ENCODE assay signal across 15 cellular contexts in the genomic region with DNA sequence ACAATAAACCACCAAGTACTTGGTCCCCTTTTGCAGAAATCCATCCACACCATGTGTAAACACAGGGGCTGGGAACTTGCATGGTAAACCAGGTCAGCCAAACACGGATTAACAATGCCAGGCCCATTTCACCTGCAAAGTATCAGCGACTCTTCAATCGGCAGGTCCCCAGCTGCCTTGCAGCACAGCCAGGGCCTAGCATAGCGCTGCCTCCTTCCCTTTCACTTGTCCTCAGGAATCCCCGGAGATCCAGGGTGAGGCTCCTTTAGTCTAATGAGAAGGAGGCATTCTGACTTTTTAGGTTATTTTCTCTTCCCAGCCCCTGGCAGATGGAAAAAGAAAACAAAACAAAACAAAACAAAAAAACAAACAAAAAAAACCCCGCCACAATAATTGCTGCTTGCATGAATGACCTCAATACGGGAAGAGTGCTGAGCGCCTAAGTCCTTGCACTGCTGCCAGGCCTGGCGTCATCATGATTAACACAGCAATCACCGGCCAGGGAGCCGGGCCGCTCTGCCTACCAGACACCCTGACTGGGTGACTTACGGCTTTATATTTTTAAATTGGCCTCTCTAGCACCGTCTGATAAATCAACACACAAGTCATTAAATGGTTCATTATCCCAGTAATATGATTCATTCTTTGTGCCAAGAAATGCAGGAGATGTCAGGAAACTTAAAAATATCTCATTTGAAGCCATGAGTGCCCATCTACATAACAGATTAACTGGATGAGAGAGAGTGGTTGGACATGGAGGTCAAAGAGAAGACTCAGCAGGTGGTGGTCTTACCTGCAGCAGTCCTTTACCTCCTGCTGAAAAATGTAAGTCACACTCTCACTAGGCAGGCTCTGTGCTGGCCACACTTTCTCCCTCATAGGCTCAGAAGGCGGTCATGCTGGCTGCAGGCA.
DNase-seq lines count a peak whose midpoint lies in the region; ATAC-seq and TF ChIP-seq lines count a peak whose summit lies in the region.
"Had no signal": no experiment of that assay in that cellular context is flagged by ENCODE, and none has a peak within 500 bp of the region (broad histone marks: within the 10 kb centered on the region; RNA-seq: fewer than 3 reads in every experiment).

No MANE protein-coding gene starts in this region.

- H3K27me3 Mint-ChIP-seq in activated CD4-positive, alpha-beta T cell treated with anti-CD3 and anti-CD28 coated beads for 36 hours, result no peaks in the 10 kb centered on the region
- H3K27me3 Mint-ChIP-seq: CD4-positive, alpha-beta memory T cell; naive B cell had no signal

- peaks cover 20% of the 10 kb centered on the region for H3K4me1 ChIP-seq in HEK293 (ENCODE audit: control insufficient read depth, insufficient read depth, low read length)

- H3K4me1 Mint-ChIP-seq in activated CD4-positive, alpha-beta T cell treated with anti-CD3 and anti-CD28 coated beads for 36 hours, result no peaks in the 10 kb centered on the region
- H3K4me1 Mint-ChIP-seq: CD4-positive, alpha-beta memory T cell; naive B cell had no signal

- H3K27ac ChIP-seq in HEK293 (ENCODE audit: extremely low read depth, low read depth, low read length), result peak overlapping the region; percentile 56

- no peak overlapping the region for H3K4me3 ChIP-seq in HEK293 (ENCODE audit: low read depth, low read length)
- no peak overlapping the region for H3K4me3 ChIP-seq in fibroblast of the aortic adventitia (ENCODE audit: low read depth, low read length)
- H3K4me3 ChIP-seq in skeletal muscle cell (ENCODE audit: low read depth, low read length), result no peak overlapping the region
- H3K4me3 ChIP-seq: smooth muscle cell had no signal

- H3K27ac Mint-ChIP-seq in activated CD4-positive, alpha-beta T cell treated with anti-CD3 and anti-CD28 coated beads for 36 hours, result no peak overlapping the region
- H3K27ac Mint-ChIP-seq: CD4-positive, alpha-beta memory T cell had no signal

- TF ChIP-seq CTCF in HEK293 (tag by site-specific recombination; IDR thresholded peaks at IDR 0.05) (no peak), fibroblast of the aortic adventitia (IDR thresholded peaks at IDR 0.05; ENCODE audit: insufficient read depth, low read length) (no peak)

- POLR2A ChIA-PET in HEK293 (lab: Yijun Ruan, JAX), result no interaction called here
- POLR2A ChIA-PET in activated CD4-positive, alpha-beta T cell treated with anti-CD3 and anti-CD28 coated beads for 36 hours (lab: Charles Lee), result no interaction called here

- no peaks in the 10 kb centered on the region; a peak in 2 of 3 replicates for H3K36me3 ChIP-seq in HEK293 (ENCODE audit: control insufficient read depth in 2 of 2, insufficient read depth in 1 of 2, low read length in 2 of 2)

- H3K4me3 Mint-ChIP-seq in activated CD4-positive, alpha-beta T cell treated with anti-CD3 and anti-CD28 coated beads for 36 hours, result no peak overlapping the region
- H3K4me3 Mint-ChIP-seq: CD4-positive, alpha-beta memory T cell; naive B cell had no signal

- CTCF ChIA-PET in HEK293 (lab: Yijun Ruan, JAX), result interaction anchor here (0.6 to 0.9 kb wide), 2 partner anchors 103 to 196 kb away, joined by 3 to 4 read pairs; no protein-coding TSS in a partner anchor
- CTCF ChIA-PET in activated CD4-positive, alpha-beta T cell treated with anti-CD3 and anti-CD28 coated beads for 36 hours (lab: Charles Lee), result no interaction called here

- H3K36me3 Mint-ChIP-seq in activated CD4-positive, alpha-beta T cell treated with anti-CD3 and anti-CD28 coated beads for 36 hours (ENCODE audit: low read depth), result no peaks in the 10 kb centered on the region
- H3K36me3 Mint-ChIP-seq: CD4-positive, alpha-beta memory T cell; naive B cell had no signal

- H3K9me3 ChIP-seq in HEK293 (ENCODE audit: control insufficient read depth, insufficient read depth, low read depth, low read length), result no peaks in the 10 kb centered on the region; the same call in 1 of the 2 replicates

- DNase-seq in NCI-H69 (lab: John Stamatoyannopoulos, UW) (peak; percentile 30), fibroblast of the aortic adventitia (ENCODE audit: low read depth) (peak; percentile 31), skeletal muscle cell (ENCODE audit: low read depth) (peak; percentile 13), NCI-H128 (lab: John Stamatoyannopoulos, UW; ENCODE audit: unreplicated experiment) (no peak)
- DNase-seq in activated CD4-positive, alpha-beta T cell treated with anti-CD3 and anti-CD28 coated beads for 36 hours, result no peak
- DNase-seq: activated CD8-positive, alpha-beta memory T cell treated with anti-CD3 and anti-CD28 coated beads, Interleukin-2, amount 50 U/mL, for 4 hours; CD4-positive, alpha-beta memory T cell; cortex of kidney; KG1; naive B cell; NCI-H226; Right ventricle myocardium superior had no signal

- intact Hi-C loops in activated CD4-positive, alpha-beta T cell treated with anti-CD3 and anti-CD28 coated beads for 36 hours (cut with DNase I, micrococcal nuclease), result no loop called here

- H3K9me3 Mint-ChIP-seq in activated CD4-positive, alpha-beta T cell treated with anti-CD3 and anti-CD28 coated beads for 36 hours (ENCODE audit: low read depth), result peaks cover 1% of the 10 kb centered on the region
- H3K9me3 Mint-ChIP-seq: naive B cell had no signal

- no peak for ATAC-seq in GM19455 (IDR thresholded peaks at IDR 0.05; ENCODE audit: unreplicated experiment)
- no peak for ATAC-seq in activated CD4-positive, alpha-beta T cell treated with anti-CD3 and anti-CD28 coated beads for 36 hours

TF ChIP-seq in HEK293, 187 proteins besides CTCF, POLR2A, EP300 and RAD21 (continues in another document):
- TF ChIP-seq ZNF221 (tag by site-specific recombination; IDR thresholded peaks at IDR 0.05; ENCODE audit: borderline replicate concordance) (0 out of 2 replicates have a peak, but pooled peaks have one; percentile 38), ZNF223 (tag by site-specific recombination; IDR thresholded peaks at IDR 0.05) (no peak), ZNF423 (tag by site-specific recombination; IDR thresholded peaks at IDR 0.05) (peak; percentile 79), FEZF1 (tag by site-specific recombination; IDR thresholded peaks at IDR 0.05) (peak; percentile 67), ZNF596 (tag by site-specific recombination; IDR thresholded peaks at IDR 0.05) (peak; percentile 74), ZFP69B (tag by site-specific recombination; IDR thresholded peaks at IDR 0.05) (0 out of 2 replicates have a peak, but pooled peaks have one; percentile 30), ZFP41 (tag by site-specific recombination; IDR thresholded peaks at IDR 0.05; ENCODE audit: borderline replicate concordance) (no peak), IKZF3 (tag by site-specific recombination; IDR thresholded peaks at IDR 0.05) (peak; percentile 70; the same call in 1 of the 2 replicates), ZNF660 (tag by site-specific recombination; IDR thresholded peaks at IDR 0.05) (peak; percentile 83), ZNF302 (tag by site-specific recombination; IDR thresholded peaks at IDR 0.05; ENCODE audit: low read depth) (no peak), SP2 (tag by site-specific recombination; IDR thresholded peaks at IDR 0.05) (peak; percentile 41), PRDM1 (tag by site-specific recombination; IDR thresholded peaks at IDR 0.05) (peak; percentile 70), ZNF112 (tag by site-specific recombination; IDR thresholded peaks at IDR 0.05) (no peak), ZNF2 (tag by site-specific recombination; IDR thresholded peaks at IDR 0.05) (peak; percentile 81), ZSCAN30 (tag by site-specific recombination; IDR thresholded peaks at IDR 0.05) (peak; percentile 90)
- TF ChIP-seq, protein P1, sequence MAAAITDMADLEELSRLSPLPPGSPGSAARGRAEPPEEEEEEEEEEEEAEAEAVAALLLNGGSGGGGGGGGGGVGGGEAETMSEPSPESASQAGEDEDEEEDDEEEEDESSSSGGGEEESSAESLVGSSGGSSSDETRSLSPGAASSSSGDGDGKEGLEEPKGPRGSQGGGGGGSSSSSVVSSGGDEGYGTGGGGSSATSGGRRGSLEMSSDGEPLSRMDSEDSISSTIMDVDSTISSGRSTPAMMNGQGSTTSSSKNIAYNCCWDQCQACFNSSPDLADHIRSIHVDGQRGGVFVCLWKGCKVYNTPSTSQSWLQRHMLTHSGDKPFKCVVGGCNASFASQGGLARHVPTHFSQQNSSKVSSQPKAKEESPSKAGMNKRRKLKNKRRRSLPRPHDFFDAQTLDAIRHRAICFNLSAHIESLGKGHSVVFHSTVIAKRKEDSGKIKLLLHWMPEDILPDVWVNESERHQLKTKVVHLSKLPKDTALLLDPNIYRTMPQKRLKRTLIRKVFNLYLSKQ (tag by site-specific recombination; IDR thresholded peaks at IDR 0.05; ENCODE audit: borderline replicate concordance), result 0 out of 2 replicates have a peak, but pooled peaks have one; percentile 47
- TF ChIP-seq, protein P2, sequence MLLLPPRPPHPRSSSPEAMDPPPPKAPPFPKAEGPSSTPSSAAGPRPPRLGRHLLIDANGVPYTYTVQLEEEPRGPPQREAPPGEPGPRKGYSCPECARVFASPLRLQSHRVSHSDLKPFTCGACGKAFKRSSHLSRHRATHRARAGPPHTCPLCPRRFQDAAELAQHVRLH (tag by site-specific recombination; IDR thresholded peaks at IDR 0.05), result no peak
- TF ChIP-seq, protein P3, sequence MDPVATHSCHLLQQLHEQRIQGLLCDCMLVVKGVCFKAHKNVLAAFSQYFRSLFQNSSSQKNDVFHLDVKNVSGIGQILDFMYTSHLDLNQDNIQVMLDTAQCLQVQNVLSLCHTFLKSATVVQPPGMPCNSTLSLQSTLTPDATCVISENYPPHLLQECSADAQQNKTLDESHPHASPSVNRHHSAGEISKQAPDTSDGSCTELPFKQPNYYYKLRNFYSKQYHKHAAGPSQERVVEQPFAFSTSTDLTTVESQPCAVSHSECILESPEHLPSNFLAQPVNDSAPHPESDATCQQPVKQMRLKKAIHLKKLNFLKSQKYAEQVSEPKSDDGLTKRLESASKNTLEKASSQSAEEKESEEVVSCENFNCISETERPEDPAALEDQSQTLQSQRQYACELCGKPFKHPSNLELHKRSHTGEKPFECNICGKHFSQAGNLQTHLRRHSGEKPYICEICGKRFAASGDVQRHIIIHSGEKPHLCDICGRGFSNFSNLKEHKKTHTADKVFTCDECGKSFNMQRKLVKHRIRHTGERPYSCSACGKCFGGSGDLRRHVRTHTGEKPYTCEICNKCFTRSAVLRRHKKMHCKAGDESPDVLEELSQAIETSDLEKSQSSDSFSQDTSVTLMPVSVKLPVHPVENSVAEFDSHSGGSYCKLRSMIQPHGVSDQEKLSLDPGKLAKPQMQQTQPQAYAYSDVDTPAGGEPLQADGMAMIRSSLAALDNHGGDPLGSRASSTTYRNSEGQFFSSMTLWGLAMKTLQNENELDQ (tag by site-specific recombination; IDR thresholded peaks at IDR 0.05; ENCODE audit: low read depth), result no peak

Comparison
In these comparisons a context has a peak if more than half of its experiments do, and no peak if none do; other contexts are left out.
1. DNase-seq: peak in NCI-H69 (single experiment), fibroblast of the aortic adventitia (single experiment) and skeletal muscle cell (single experiment); none in NCI-H128 (single experiment) and activated CD4-positive, alpha-beta T cell treated with anti-CD3 and anti-CD28 coated beads for 36 hours (single experiment).